ENCODE assay signal across 8 cellular contexts in genomic region chr20:21301940-21302644, GRCh38. TPM values are rescaled to one million over a fixed set of nuclear protein-coding genes. Genes with fewer than 3 reads are reported as not detected.
A peak's percentile ranks its signal among the peaks of the same experiment; 100 is the strongest.
DNase-seq lines count a peak whose midpoint lies in the region; ATAC-seq and TF ChIP-seq lines count a peak whose summit lies in the region.

No MANE protein-coding gene starts in this region.

- TF ChIP-seq CTCF in right atrium auricular region (IDR thresholded peaks at IDR 0.05) (no peak), brain (conservative IDR thresholded peaks at IDR 0.05) (no peak), omental fat pad (IDR thresholded peaks at IDR 0.05) (no peak), lower leg skin (IDR thresholded peaks at IDR 0.05) (no peak)

- DNase-seq in right atrium auricular region (ENCODE audit: low spot score) (no peak), left ventricle myocardium superior (no peak), omental fat pad (ENCODE audit: low spot score) (no peak), lower leg skin (ENCODE audit: low spot score in 2 of 2) (no peak)

- H3K4me1 Mint-ChIP-seq in brain = peaks cover 24% of the 10 kb centered on the region

- ATAC-seq in left ventricle myocardium superior (no peak), HG03039 (IDR thresholded peaks at IDR 0.05; ENCODE audit: unreplicated experiment) (no peak), omental fat pad (ENCODE audit: low FRiP score) (no peak), GM19395 (IDR thresholded peaks at IDR 0.05; ENCODE audit: unreplicated experiment) (no peak)

- peaks cover 0 to 5% (median 0%) of the 10 kb centered on the region in 5 experiments for H3K9me3 Mint-ChIP-seq in brain

- H3K27me3 Mint-ChIP-seq in brain = peaks cover 38% of the 10 kb centered on the region

- H3K27me3 ChIP-seq in right atrium auricular region = no peaks in the 10 kb centered on the region

- intact Hi-C loops in left ventricle myocardium superior (cut with micrococcal nuclease) (no loop called here), lower leg skin (cut with DNase I; ENCODE audit: low total_unique reads) (no loop called here)

- H3K36me3 ChIP-seq in right atrium auricular region (no peaks in the 10 kb centered on the region), mesodermal cell (ENCODE audit: control insufficient read depth, insufficient read depth, low read length) (peaks cover 13% of the 10 kb centered on the region)

- H3K4me1 ChIP-seq in right atrium auricular region (peaks cover 0 to 21% of the 10 kb centered on the region in 2 donors), mesodermal cell (ENCODE audit: control insufficient read depth, insufficient read depth, low read length, poor library complexity, severe bottlenecking) (peaks cover 5% of the 10 kb centered on the region)

- peaks cover 7% of the 10 kb centered on the region for H3K36me3 Mint-ChIP-seq in brain

- TF ChIP-seq POLR2A in lower leg skin (IDR thresholded peaks at IDR 0.05) = no peak

- 76 to 80% methylated on average over 5 of the region's 9 CpGs for WGBS in mesodermal cell (ENCODE audit: insufficient coverage in 2 of 2), 2 experiments
- 62 to 63% methylated on average over 9 of the region's 9 CpGs for WGBS in lower leg skin, 2 donors

- H3K4me3 Mint-ChIP-seq in brain = peak overlapping the region; percentile 91 to 99 (median 94)

- H3K4me3 ChIP-seq in right atrium auricular region (peak overlapping the region; percentile 70 to 97), mesodermal cell (ENCODE audit: extremely low read depth, insufficient read depth, low read length, poor library complexity, severe bottlenecking) (peak overlapping the region; percentile 85), lower leg skin (ENCODE audit: low read depth, poor library complexity, severe bottlenecking) (no peak overlapping the region)

- H3K9me3 ChIP-seq in right atrium auricular region (no peaks in the 10 kb centered on the region), mesodermal cell (ENCODE audit: control insufficient read depth, low read length) (no peaks in the 10 kb centered on the region)

- H3K27ac ChIP-seq in right atrium auricular region = peak overlapping the region; percentile 92 to 96
- no peak overlapping the region for H3K27ac ChIP-seq in mesodermal cell (ENCODE audit: low read depth, low read length, severe bottlenecking)

- peak overlapping the region; percentile 91 to 100 (median 95) for H3K27ac Mint-ChIP-seq in brain

RNA-seq across cellular contexts. Expression of gene XRN2, which starts 1.0 kb away (rescaled TPM):
- 10 to 100 TPM; 37.5 to 40.8 TPM for total RNA-seq in right atrium auricular region
- 35.6 TPM for total RNA-seq in left ventricle myocardium superior
- polyA plus RNA-seq in brain (ENCODE audit: insufficient read depth, low read depth, low replicate concordance) = 38.3 TPM
- polyA plus RNA-seq in mesodermal cell (2013, experiment 1 of 2) = 105 TPM
- 103 TPM for polyA plus RNA-seq in mesodermal cell (2013, experiment 2 of 2)
- 100 to 1,000 TPM in 1 of 4 donors, 10 to 100 TPM in 3; 60.5 to 116 (median 68.6) TPM for total RNA-seq in omental fat pad
- 10 to 100 TPM; 31.9 to 50.9 (median 37.3) TPM for total RNA-seq in lower leg skin
